Comparison of ENCODE assay signal across 27 cellular contexts in genomic region chr4:17869327-17869726, GRCh38.
"Had no signal": no experiment of that assay in that cellular context is flagged by ENCODE, and none has a peak within 500 bp of the region (broad histone marks: within the 10 kb centered on the region; RNA-seq: fewer than 3 reads in every experiment).

No MANE protein-coding gene starts in this region.

- H3K9me3 ChIP-seq: SJSA1 had no signal

- H3K4me3 ChIP-seq: K562, SJSA1, SK-N-MC had no signal

- H3K27ac Mint-ChIP-seq: IgD-negative memory B cell had no signal

- FAIRE-seq: HepG2, K562, RCC 7860 had no signal

- H3K4me1 ChIP-seq: SJSA1 had no signal

- H3K4me1 Mint-ChIP-seq: IgD-negative memory B cell had no signal

- H3K9ac ChIP-seq: KMS-11 had no signal

- H3K36me3 ChIP-seq: SJSA1 had no signal

- H3K9me3 Mint-ChIP-seq: IgD-negative memory B cell had no signal

- ATAC-seq: HepG2, K562 had no signal

- H3K27me3 ChIP-seq: SJSA1 had no signal

- H3K27me3 Mint-ChIP-seq: IgD-negative memory B cell had no signal

- H3K36me3 Mint-ChIP-seq: IgD-negative memory B cell had no signal

- H3K27ac ChIP-seq: KMS-11, SJSA1, SK-N-MC had no signal

- H3K4me3 Mint-ChIP-seq: IgD-negative memory B cell had no signal

- H3K4me2 ChIP-seq: KMS-11 had no signal

- DNase-seq: Kasumi-1, MM.1S, MV-4-11, NCI-H1048, NCI-H1105, NCI-H1417 treated with DMSO at 0.1 percent for 48 hours, NCI-H146, NCI-H187, NCI-H2029, NCI-H2081 treated with DMSO at 0.1 percent for 48 hours, NCI-H2171, NCI-H226, NCI-H446, NCI-H510A, NCI-H524 treated with DMSO at 0.1 percent for 48 hours, NCI-H69, NCI-H774, Right ventricle myocardium superior, RPMI8226, SIG-M5 had no signal
